In the genomic region with DNA sequence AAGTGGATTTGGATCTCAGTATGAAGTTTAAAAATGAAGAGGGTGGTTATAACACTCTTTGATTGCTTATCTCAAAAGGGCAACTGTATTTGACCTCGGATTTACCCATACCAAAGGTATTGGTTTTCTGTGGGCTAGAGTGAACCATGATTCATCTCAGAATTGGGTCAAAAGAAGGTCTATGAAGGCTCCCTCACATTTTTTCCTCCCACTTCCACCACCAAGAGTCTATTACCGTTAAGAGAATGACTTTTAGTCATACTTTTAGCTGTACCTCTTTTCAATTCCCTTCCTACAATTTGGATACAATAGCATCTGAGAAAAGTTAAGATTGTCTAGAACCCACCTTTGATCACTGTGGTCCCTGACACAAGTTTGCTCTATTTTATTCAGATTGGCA, we compare ENCODE assay signal across 35 cellular contexts.
"Had no signal": no experiment of that assay in that cellular context is flagged by ENCODE, and none has a peak within 500 bp of the region (broad histone marks: within the 10 kb centered on the region; RNA-seq: fewer than 3 reads in every experiment).

No MANE protein-coding gene starts in this region.

- DNase-seq: Karpas-422, Kasumi-1, KG1, MG63, MM.1S, NCI-H1048, NCI-H1092, NCI-H1092 treated with DMSO at 0.1 percent for 48 hours, NCI-H1105, NCI-H1105 treated with DMSO at 0.1 percent for 48 hours, NCI-H1417, NCI-H1417 treated with DMSO at 0.1 percent for 48 hours, NCI-H1436, NCI-H1436 treated with DMSO at 0.1 percent for 48 hours, NCI-H146, NCI-H1694, NCI-H1694 treated with DMSO at 0.1 percent for 48 hours, NCI-H187, NCI-H187 treated with DMSO at 0.1 percent for 48 hours, NCI-H1930, NCI-H2029, NCI-H2029 treated with DMSO at 0.1 percent for 48 hours, NCI-H2081, NCI-H2081 treated with DMSO at 0.1 percent for 48 hours, NCI-H2107, NCI-H2171, NCI-H2171 treated with DMSO at 0.1 percent for 48 hours, NCI-H2227 treated with DMSO at 0.1 percent for 48 hours, NCI-H226, NCI-H345, NCI-H446, NCI-H446 treated with DMSO at 0.1 percent for 48 hours, NCI-H510A, NCI-H510A treated with DMSO at 0.1 percent for 48 hours had no signal

- H3K27me3 ChIP-seq: MG63 had no signal

- H3K4me3 ChIP-seq: MG63 had no signal

- H3K9me3 ChIP-seq: MG63 had no signal

- H3K36me3 ChIP-seq: MG63 had no signal

- H3K27ac ChIP-seq: KMS-11 had no signal

- H3K9ac ChIP-seq: KMS-11 had no signal

- H3K4me2 ChIP-seq: KMS-11 had no signal
